21 cellular contexts compared by ENCODE assay signal in genomic region chr12:58647495-58647894, GRCh38.
DNase-seq lines count a peak whose midpoint lies in the region; ATAC-seq and TF ChIP-seq lines count a peak whose summit lies in the region.
"Had no signal": no experiment of that assay in that cellular context is flagged by ENCODE, and none has a peak within 500 bp of the region (broad histone marks: within the 10 kb centered on the region; RNA-seq: fewer than 3 reads in every experiment).

No MANE protein-coding gene starts in this region.

- H3K9me3 Mint-ChIP-seq in glutamatergic neuron (ENCODE audit: unreplicated experiment) = no peaks in the 10 kb centered on the region
- H3K9me3 Mint-ChIP-seq: CD8-positive, alpha-beta T cell had no signal

- no peak overlapping the region for H3K4me3 ChIP-seq in GM23248
- H3K4me3 ChIP-seq in fibroblast of the aortic adventitia (ENCODE audit: low read depth, low read length) = no peak overlapping the region
- H3K4me3 ChIP-seq in skeletal muscle satellite cell (ENCODE audit: low read length) = no peak overlapping the region
- H3K4me3 ChIP-seq: Peyer's patch had no signal

- DNase-seq in GM23248 (peak; percentile 8), amniotic epithelial cell (ENCODE audit: low read depth) (peak; percentile 14), fibroblast of the aortic adventitia (ENCODE audit: low read depth) (peak; percentile 35), kidney tubule cell (ENCODE audit: low spot score) (no peak), glutamatergic neuron (no peak)
- DNase-seq: 8988T; AML-193; C1 segment of cervical spinal cord; CD8-positive, alpha-beta T cell; GOT3; HCEC 1CT; MV-4-11; NCI-H1694 treated with DMSO at 0.1 percent for 48 hours; NCI-H2081 treated with DMSO at 0.1 percent for 48 hours; NCI-H2171 treated with DMSO at 0.1 percent for 48 hours; NCI-H524 treated with DMSO at 0.1 percent for 48 hours; NCI-H82; Peyer's patch had no signal

- WGBS in GM23248 (ENCODE audit: low coverage in 1 of 2, low lambda C conversion rate in 2 of 2, missing lambda C conversion rate in 2 of 2), 2 experiments = 56 to 63% methylated on average over 3 of the region's 3 CpGs

- ATAC-seq in activated CD4-positive, CD25-positive, alpha-beta regulatory T cell treated with anti-CD3 and anti-CD28 coated beads, Interleukin-2, amount 50 U/mL, for 24 hours = no peak
- ATAC-seq: CD8-positive, alpha-beta T cell had no signal

- H3K27ac Mint-ChIP-seq in glutamatergic neuron (ENCODE audit: unreplicated experiment) = no peak overlapping the region
- H3K27ac Mint-ChIP-seq: CD8-positive, alpha-beta T cell; IgD-negative memory B cell had no signal

- H3K36me3 Mint-ChIP-seq in glutamatergic neuron (ENCODE audit: unreplicated experiment) = peaks cover 4% of the 10 kb centered on the region
- H3K36me3 Mint-ChIP-seq: CD8-positive, alpha-beta T cell; IgD-negative memory B cell had no signal

- no peaks in the 10 kb centered on the region for H3K27me3 Mint-ChIP-seq in glutamatergic neuron (ENCODE audit: unreplicated experiment)
- H3K27me3 Mint-ChIP-seq: IgD-negative memory B cell had no signal

- H3K9me3 ChIP-seq in GM23248 (ENCODE audit: low read depth) (no peaks in the 10 kb centered on the region), skeletal muscle satellite cell (replicated peaks; ENCODE audit: low read length) (no peaks in the 10 kb centered on the region)

- no peaks in the 10 kb centered on the region for H3K9me2 ChIP-seq in GM23248 (ENCODE audit: insufficient read depth)

- H3K79me2 ChIP-seq in GM23248 (ENCODE audit: insufficient read depth) = no peaks in the 10 kb centered on the region

- in situ Hi-C loops in GM23248 (cut with MboI) = no loop called here

- H3K4me2 ChIP-seq in GM23248 (ENCODE audit: unreplicated experiment) (no peak overlapping the region), skeletal muscle satellite cell (ENCODE audit: low read length) (peak overlapping the region; percentile 36)

- H3K4me3 Mint-ChIP-seq in glutamatergic neuron (ENCODE audit: unreplicated experiment) = no peak overlapping the region
- H3K4me3 Mint-ChIP-seq: CD8-positive, alpha-beta T cell; IgD-negative memory B cell had no signal

- TF ChIP-seq CTCF in fibroblast of the aortic adventitia (IDR thresholded peaks at IDR 0.05; ENCODE audit: insufficient read depth, low read length) (no peak), glutamatergic neuron (IDR thresholded peaks at IDR 0.05; ENCODE audit: partially characterized antibody, unreplicated experiment) (no peak)

- H3K27me3 ChIP-seq in GM23248 (replicated peaks; ENCODE audit: insufficient read depth) (no peaks in the 10 kb centered on the region), skeletal muscle satellite cell (ENCODE audit: control insufficient read depth, insufficient read depth, low read length) (no peaks in the 10 kb centered on the region)
- H3K27me3 ChIP-seq: Peyer's patch had no signal

- H3K4me1 Mint-ChIP-seq in glutamatergic neuron (ENCODE audit: low read depth, unreplicated experiment) = peaks cover 5% of the 10 kb centered on the region
- H3K4me1 Mint-ChIP-seq: IgD-negative memory B cell had no signal

- no peak overlapping the region; the same call in 1 of the 2 replicates for H2AFZ ChIP-seq in GM23248

- no peaks in the 10 kb centered on the region for H4K20me1 ChIP-seq in GM23248 (ENCODE audit: insufficient read depth)

- no peak overlapping the region for H3K9ac ChIP-seq in GM23248
- H3K9ac ChIP-seq in skeletal muscle satellite cell (ENCODE audit: low read depth, low read length) = no peak overlapping the region

- H3K36me3 ChIP-seq in GM23248 (ENCODE audit: low read depth) (no peaks in the 10 kb centered on the region), skeletal muscle satellite cell (ENCODE audit: insufficient read depth, low read length) (no peaks in the 10 kb centered on the region)
- H3K36me3 ChIP-seq: Peyer's patch had no signal

- H3K4me1 ChIP-seq in GM23248 (ENCODE audit: insufficient read depth) (peaks cover 19% of the 10 kb centered on the region), skeletal muscle satellite cell (ENCODE audit: control insufficient read depth, insufficient read depth, low read length) (peaks cover 8% of the 10 kb centered on the region)
- H3K4me1 ChIP-seq: Peyer's patch had no signal

- H3F3A ChIP-seq in GM23248 (ENCODE audit: insufficient read depth) = no peaks in the 10 kb centered on the region

- H3K27ac ChIP-seq in GM23248 = no peak overlapping the region
- H3K27ac ChIP-seq: Peyer's patch had no signal

Comparison
In these comparisons a context has a peak if more than half of its experiments do, and no peak if none do; other contexts are left out.
1. DNase-seq: peak in GM23248 (single experiment), amniotic epithelial cell (single experiment) and fibroblast of the aortic adventitia (single experiment); none in kidney tubule cell (single experiment) and glutamatergic neuron (single experiment).